13 cellular contexts compared by ENCODE assay signal in the genomic region with DNA sequence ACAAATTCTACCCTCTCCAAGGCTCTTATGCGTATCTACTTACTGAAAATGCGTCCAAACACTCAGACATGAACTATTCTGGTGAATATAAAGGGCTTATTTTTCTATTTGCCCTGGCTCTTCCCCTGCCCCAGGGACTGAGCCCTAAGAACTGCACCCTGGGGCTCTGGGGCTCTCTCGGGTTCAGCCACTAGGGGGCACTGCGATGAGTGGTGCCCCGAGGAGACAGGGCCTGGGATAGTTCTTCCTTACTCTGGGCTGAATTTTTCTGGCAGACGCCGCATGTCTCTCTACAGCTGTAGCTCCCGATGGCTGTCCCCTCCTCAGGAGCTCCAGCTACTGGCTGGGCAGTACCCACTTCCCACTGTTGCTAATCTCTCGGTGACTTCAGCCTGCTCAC. TPM values are rescaled to one million over a fixed set of nuclear protein-coding genes. Genes with fewer than 3 reads are reported as not detected.
DNase-seq lines count a peak whose midpoint lies in the region; ATAC-seq, FAIRE-seq and TF ChIP-seq lines count a peak whose summit lies in the region.
"Had no signal": no experiment of that assay in that cellular context is flagged by ENCODE, and none has a peak within 500 bp of the region (broad histone marks: within the 10 kb centered on the region; RNA-seq: fewer than 3 reads in every experiment).

No MANE protein-coding gene starts in this region.

- H3K4me3 ChIP-seq in AG04450 (ENCODE audit: low read depth, low read length) (no peak overlapping the region), WERI-Rb-1 (ENCODE audit: low read depth, low read length) (no peak overlapping the region), keratinocyte (ENCODE audit: control insufficient read depth in 2 of 3, extremely low read depth in 1 of 3, insufficient read depth in 2 of 3, low read depth in 1 of 3, low read length in 3 of 3) (no peak overlapping the region)
- H3K4me3 ChIP-seq: uterus had no signal

- no peak for DNase-seq in AG04450 (ENCODE audit: low read depth, low spot score)
- no peak for DNase-seq in WERI-Rb-1
- no peak for DNase-seq in keratinocyte (ENCODE audit: low read depth, low spot score)
- DNase-seq in hepatic stellate cell (ENCODE audit: low spot score) = no peak
- no peak for DNase-seq in SW 1271 (lab: John Stamatoyannopoulos, UW)
- no peak for DNase-seq in stimulated activated CD4-positive, alpha-beta T cell treated with anti-CD3 and anti-CD28 coated beads, Interleukin-4, amount 100 ng/mL, for 1 hour
- DNase-seq: left colon, NCI-H226, RPMI8226, uterus had no signal

- no peaks in the 10 kb centered on the region for H3K36me3 ChIP-seq in WERI-Rb-1
- peaks cover 2 to 4% of the 10 kb centered on the region in 2 experiments for H3K36me3 ChIP-seq in keratinocyte (ENCODE audit: control insufficient read depth in 2 of 2, extremely low read depth in 1 of 2, insufficient read depth in 2 of 2, low read length in 2 of 2)
- H3K36me3 ChIP-seq: uterus had no signal

- no peaks in the 10 kb centered on the region for H4K20me1 ChIP-seq in keratinocyte (ENCODE audit: control insufficient read depth, extremely low read depth, insufficient read depth, low read length)

- dilution Hi-C loops in keratinocyte (cut with MboI; ENCODE audit: extremely low pct_ligation_motif_present, low sequenced_read_pairs) = no loop called here

- ATAC-seq in HG03039 (IDR thresholded peaks at IDR 0.05; ENCODE audit: unreplicated experiment) = no peak
- ATAC-seq: left colon had no signal

- POLR2A ChIA-PET in AG04450 (lab: Yijun Ruan, JAX) = no interaction called here

- no peaks in the 10 kb centered on the region for H3K9me1 ChIP-seq in keratinocyte (ENCODE audit: control insufficient read depth, extremely low read depth, insufficient read depth, low read length)

- H3K9ac ChIP-seq in keratinocyte (ENCODE audit: control insufficient read depth, extremely low read depth, insufficient read depth, low read length) = no peak overlapping the region

- H3K4me1 ChIP-seq in keratinocyte (ENCODE audit: control insufficient read depth, extremely low read depth, insufficient read depth, low read length) = peaks cover 12% of the 10 kb centered on the region
- H3K4me1 ChIP-seq: uterus had no signal

- TF ChIP-seq CTCF in AG04450 (IDR thresholded peaks at IDR 0.05; ENCODE audit: low read depth, low read length) (peak; percentile 48), GM12872 (IDR thresholded peaks at IDR 0.05; ENCODE audit: insufficient read depth, low read depth, low read length) (peak; percentile 53; the same call in 2 of the 3 replicates), WERI-Rb-1 (IDR thresholded peaks at IDR 0.05; ENCODE audit: low read depth, low read length) (peak; percentile 50), keratinocyte (optimal IDR thresholded peaks at IDR 0.05 in 1 of 3, IDR thresholded peaks at IDR 0.05 in 1 of 3, conservative IDR thresholded peaks at IDR 0.05 in 1 of 3; ENCODE audit: extremely low read depth in 1 of 3, insufficient read depth in 2 of 3, low read length in 3 of 3) (peak; percentile 34 to 59 (median 46))

- no peak for FAIRE-seq in keratinocyte (lab: Jason Lieb, UNC)
- FAIRE-seq: GM12892 had no signal

- no peak overlapping the region for H2AFZ ChIP-seq in keratinocyte (ENCODE audit: control insufficient read depth, low read length)

- CTCF ChIA-PET in AG04450 (lab: Charles Lee) = interaction anchor here (0.6 to 1.2 kb wide), 4 partner anchors 11 to 310 kb away, joined by 3 to 7 read pairs (median 3); no protein-coding TSS in a partner anchor

- H3K27ac ChIP-seq in AG04450 (ENCODE audit: low read depth, low read length) (no peak overlapping the region), WERI-Rb-1 (no peak overlapping the region), keratinocyte (ENCODE audit: control insufficient read depth, insufficient read depth, low read length) (no peak overlapping the region)
- H3K27ac ChIP-seq: uterus had no signal

- H3K27me3 ChIP-seq in AG04450 (ENCODE audit: control insufficient read depth, insufficient read depth, low read length) (no peaks in the 10 kb centered on the region), WERI-Rb-1 (ENCODE audit: insufficient read depth, low read depth, severe bottlenecking) (no peaks in the 10 kb centered on the region), keratinocyte (ENCODE audit: control insufficient read depth, extremely low read depth, insufficient read depth, low read length) (no peaks in the 10 kb centered on the region)
- H3K27me3 ChIP-seq: uterus had no signal

- no peaks in the 10 kb centered on the region for H3K79me2 ChIP-seq in keratinocyte (ENCODE audit: control insufficient read depth, insufficient read depth, low read length)

- H3K9me3 ChIP-seq in AG04450 (ENCODE audit: control insufficient read depth, insufficient read depth, low read length) = peaks cover 3% of the 10 kb centered on the region; the same call in 1 of the 2 replicates
- H3K9me3 ChIP-seq in WERI-Rb-1 (ENCODE audit: severe bottlenecking) = peaks cover 2% of the 10 kb centered on the region
- H3K9me3 ChIP-seq in keratinocyte (ENCODE audit: control insufficient read depth, low read depth, low read length) = no peaks in the 10 kb centered on the region
- H3K9me3 ChIP-seq: uterus had no signal

- H3K4me2 ChIP-seq in keratinocyte (ENCODE audit: control insufficient read depth, extremely low read depth, insufficient read depth, low read depth, low read length) = no peak overlapping the region

RNA-seq across cellular contexts. Expression of a gene that starts 30.8 kb away (rescaled TPM):
- polyA plus RNA-seq in AG04450 (2011; rRNA removed) (58.3 and 63.8 TPM in 2 replicates), keratinocyte (81.7 to 105 TPM (median 95.6 TPM) in 3 replicates)
- 55.3 and 77.2 TPM in 2 replicates for polyA minus RNA-seq in AG04450 (2011; rRNA and poly(A)+ RNA removed)
- 83.9 TPM for polyA plus RNA-seq in keratinocyte (2011; ENCODE audit: low read depth)
- polyA plus RNA-seq in keratinocyte (2011; cell fraction: cytosol; rRNA removed) = 71.7 and 85.2 TPM in 2 replicates
- 134 and 143 TPM in 2 replicates for polyA plus RNA-seq in keratinocyte (2011; cell fraction: nucleus; rRNA removed)
- polyA plus RNA-seq in keratinocyte (2012; ENCODE audit: low replicate concordance) = 59.5 and 86.4 TPM in 2 replicates
- 71.0 to 119 TPM (median 96.2 TPM) in 3 replicates for polyA minus RNA-seq in keratinocyte
- polyA minus RNA-seq in keratinocyte (2011; cell fraction: cytosol; rRNA and poly(A)+ RNA removed) = 60.0 TPM
- 50.8 and 85.9 TPM in 2 replicates for polyA minus RNA-seq in keratinocyte (2011; cell fraction: nucleus; rRNA and poly(A)+ RNA removed)
